In the genomic region with DNA sequence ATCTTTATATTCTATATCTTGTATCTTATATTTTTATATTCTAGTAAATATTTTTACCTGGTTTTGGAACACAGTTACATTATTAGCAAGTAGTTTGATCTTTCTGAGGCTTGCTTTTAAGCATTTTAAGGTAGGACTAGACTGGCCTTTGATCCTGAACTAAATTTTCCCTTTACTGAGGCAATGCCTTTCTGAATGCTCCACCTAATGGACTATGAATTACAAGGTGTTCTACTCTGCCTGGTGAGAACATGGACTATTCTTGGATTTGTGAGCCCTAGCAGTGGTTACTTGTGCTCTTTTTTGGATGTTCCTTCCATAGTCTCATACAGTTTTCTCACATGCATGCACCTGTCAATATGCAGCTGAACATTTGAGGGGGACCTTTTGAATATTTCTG, we compare ENCODE assay signal across 34 cellular contexts. TPM values are rescaled to one million over a fixed set of nuclear protein-coding genes. Genes with fewer than 3 reads are reported as not detected.
"Had no signal": no experiment of that assay in that cellular context is flagged by ENCODE, and none has a peak within 500 bp of the region (broad histone marks: within the 10 kb centered on the region; RNA-seq: fewer than 3 reads in every experiment).

No MANE protein-coding gene starts in this region.

- H3K27me3 ChIP-seq: stomach, suprapubic skin, testis, thyroid gland, tibial nerve, transverse colon, upper lobe of left lung, upper lobe of right lung, uterus, vagina had no signal

- H3K4me1 Mint-ChIP-seq: stimulated activated naive B cell treated with anti-CD40 and anti-IgM and Interleukin-4, amounts not matched to agents 10 μg/mL and 1 μg/mL and 100 μg/mL, for 72 hours had no signal

- H3K9me3 Mint-ChIP-seq: stimulated activated effector memory CD8-positive, alpha-beta T cell treated with anti-CD3 and anti-CD28 coated beads, Interleukin-12 subunit alpha, Interleukin-12 subunit beta, amount 100 ng/mL, for 72 hours; stimulated activated memory B cell treated with anti-CD40 and anti-IgM and Interleukin-4, amounts not matched to agents 10 μg/mL and 1 μg/mL and 100 μg/mL, for 72 hours; stimulated activated naive CD8-positive, alpha-beta T cell treated with anti-CD3 and anti-CD28 coated beads, Interleukin-15, amount 100 ng/mL, for 72 hours; type B pancreatic cell had no signal

- FAIRE-seq: urothelium cell line had no signal

- H3K27ac Mint-ChIP-seq: stimulated activated effector memory CD8-positive, alpha-beta T cell treated with anti-CD3 and anti-CD28 coated beads, Interleukin-12 subunit alpha, Interleukin-12 subunit beta, amount 100 ng/mL, for 72 hours; stimulated activated memory B cell treated with anti-CD40 and anti-IgM and Interleukin-4, amounts not matched to agents 10 μg/mL and 1 μg/mL and 100 μg/mL, for 72 hours; stimulated activated naive B cell treated with anti-CD40 and anti-IgM and Interleukin-4, amounts not matched to agents 10 μg/mL and 1 μg/mL and 100 μg/mL, for 72 hours; stimulated activated naive CD8-positive, alpha-beta T cell treated with anti-CD3 and anti-CD28 coated beads, Interleukin-15, amount 100 ng/mL, for 72 hours; stimulated activated naive CD8-positive, alpha-beta T cell treated with anti-CD3 and anti-CD28 coated beads, Interleukin-15, Interleukin-2, amounts not matched to agents 100 ng/mL and 50 ng/mL, for 24 hours; type B pancreatic cell had no signal

- H3K9me3 ChIP-seq: stomach, suprapubic skin, testis, thoracic aorta, thyroid gland, tibial artery, tibial nerve, transverse colon, upper lobe of left lung, upper lobe of right lung, uterus, vagina had no signal

- H3K36me3 ChIP-seq: stomach, suprapubic skin, thoracic aorta, thyroid gland, tibial artery, tibial nerve, transverse colon, upper lobe of left lung, upper lobe of right lung, uterus, vagina had no signal

- DNase-seq: stimulated activated CD4-positive, alpha-beta T cell treated with anti-CD3 and anti-CD28 coated beads, Interleukin-2, amount 100 ng/mL, for 48 hours; stimulated activated CD4-positive, alpha-beta T cell treated with anti-CD3 and anti-CD28 coated beads, Interleukin-4, amount 100 ng/mL, for 1 hour; stimulated activated CD4-positive, alpha-beta T cell treated with anti-CD3 and anti-CD28 coated beads, Interleukin-4, amount 100 ng/mL, for 24 hours; stimulated activated CD4-positive, alpha-beta T cell treated with anti-CD3 and anti-CD28 coated beads, Interleukin-4, amount 100 ng/mL, for 4 hours; stimulated activated CD8-positive, alpha-beta memory T cell treated with anti-CD3 and anti-CD28 coated beads, Interleukin-4, amount 100 ng/mL, for 48 hours; stimulated activated naive B cell treated with anti-CD40 and anti-IgM and Interleukin-4, amounts not matched to agents 10 μg/mL and 1 μg/mL and 100 μg/mL, for 72 hours; stimulated activated naive CD4-positive, alpha-beta T cell; stimulated activated naive CD4-positive, alpha-beta T cell treated with Interleukin-2 at 50 U/mL for 16 hours; stimulated activated naive CD8-positive, alpha-beta T cell treated with anti-CD3 and anti-CD28 coated beads, Interleukin-15, amount 100 ng/mL, for 72 hours; stimulated activated naive CD8-positive, alpha-beta T cell treated with anti-CD3 and anti-CD28 coated beads, Interleukin-15, Interleukin-2, amounts not matched to agents 100 U/mL and 50 U/mL, for 24 hours; stomach; substantia nigra; testis; thyroid gland; tibial artery; transverse colon; trophoblast cell; upper lobe of left lung; upper lobe of right lung; uterus had no signal

- H3K27ac ChIP-seq: stomach, suprapubic skin, testis, thoracic aorta, thyroid gland, tibial artery, tibial nerve, transverse colon, upper lobe of left lung, upper lobe of right lung, uterus, vagina had no signal

- H3K4me3 Mint-ChIP-seq: stimulated activated effector memory CD8-positive, alpha-beta T cell treated with anti-CD3 and anti-CD28 coated beads, Interleukin-12 subunit alpha, Interleukin-12 subunit beta, amount 100 ng/mL, for 72 hours; stimulated activated memory B cell treated with anti-CD40 and anti-IgM and Interleukin-4, amounts not matched to agents 10 μg/mL and 1 μg/mL and 100 μg/mL, for 72 hours; stimulated activated naive B cell treated with anti-CD40 and anti-IgM and Interleukin-4, amounts not matched to agents 10 μg/mL and 1 μg/mL and 100 μg/mL, for 72 hours; stimulated activated naive CD8-positive, alpha-beta T cell treated with anti-CD3 and anti-CD28 coated beads, Interleukin-15, amount 100 ng/mL, for 72 hours; stimulated activated naive CD8-positive, alpha-beta T cell treated with anti-CD3 and anti-CD28 coated beads, Interleukin-15, Interleukin-2, amounts not matched to agents 100 ng/mL and 50 ng/mL, for 24 hours; type B pancreatic cell had no signal

- ATAC-seq: stimulated activated effector memory CD8-positive, alpha-beta T cell treated with anti-CD3 and anti-CD28 coated beads, Interleukin-12 subunit alpha, Interleukin-12 subunit beta, amount 100 ng/mL, for 72 hours; stimulated activated memory B cell treated with anti-CD40 and anti-IgM and Interleukin-4, amounts not matched to agents 10 μg/mL and 1 μg/mL and 100 μg/mL, for 72 hours; stimulated activated naive B cell treated with anti-CD40 and anti-IgM and Interleukin-4, amounts not matched to agents 10 μg/mL and 1 μg/mL and 100 μg/mL, for 72 hours; stimulated activated naive CD8-positive, alpha-beta T cell treated with anti-CD3 and anti-CD28 coated beads, Interleukin-15, amount 100 ng/mL, for 72 hours; stimulated activated naive CD8-positive, alpha-beta T cell treated with anti-CD3 and anti-CD28 coated beads, Interleukin-15, Interleukin-2, amounts not matched to agents 100 U/mL and 50 U/mL, for 24 hours; upper lobe of right lung had no signal

- H3K36me3 Mint-ChIP-seq: stimulated activated effector memory CD8-positive, alpha-beta T cell treated with anti-CD3 and anti-CD28 coated beads, Interleukin-12 subunit alpha, Interleukin-12 subunit beta, amount 100 ng/mL, for 72 hours; stimulated activated memory B cell treated with anti-CD40 and anti-IgM and Interleukin-4, amounts not matched to agents 10 μg/mL and 1 μg/mL and 100 μg/mL, for 72 hours; stimulated activated naive B cell treated with anti-CD40 and anti-IgM and Interleukin-4, amounts not matched to agents 10 μg/mL and 1 μg/mL and 100 μg/mL, for 72 hours; type B pancreatic cell had no signal

- H3K4me3 ChIP-seq: stomach, suprapubic skin, testis, thoracic aorta, thyroid gland, tibial artery, tibial nerve, transverse colon, upper lobe of left lung, upper lobe of right lung, uterus, vagina had no signal

- H3K4me1 ChIP-seq: stomach, suprapubic skin, testis, thyroid gland, tibial artery, tibial nerve, transverse colon, upper lobe of right lung, uterus, vagina had no signal

RNA-seq across cellular contexts. Expression of gene SMIM36, which starts 32.5 kb away (rescaled TPM):
- total RNA-seq: stomach, subcutaneous adipose tissue, suprapubic skin, temporal lobe, thoracic aorta, thyroid gland, tibial nerve, transverse colon, upper lobe of left lung, upper lobe of right lung, ureter, urinary bladder, uterus, vagina had no signal
- polyA plus RNA-seq: stomach, thymus, urinary bladder had no signal
